8 cellular contexts compared by ENCODE assay signal in genomic region chrX:2928583-2929434, GRCh38. TPM values are rescaled to one million over a fixed set of nuclear protein-coding genes. Genes with fewer than 3 reads are reported as not detected.
DNase-seq lines count a peak whose midpoint lies in the region; ATAC-seq lines count a peak whose summit lies in the region.

Gene ARSD (minus strand): TSS chrX:2929339. CDS start chrX:2929275, 64 bp downstream.

- peaks cover 26% of the 10 kb centered on the region for H3K4me1 ChIP-seq in HUES6 (ENCODE audit: control insufficient read depth, insufficient read depth, low read length)

- H3K4me3 ChIP-seq in HUES6 (ENCODE audit: low read depth, low read length): peak within 1 kb of the TSS; percentile 76

- H3K36me3 ChIP-seq in HUES6 (ENCODE audit: control insufficient read depth, insufficient read depth, low read length): peaks cover 6% of the 10 kb centered on the region; the same call in 1 of the 2 replicates

- in situ Hi-C loops in Caki2 (cut with HindIII; ENCODE audit: low pct_unique_long_range_greater_than_20kb, low sequenced_read_pairs): no loop called here

- peak within 1 kb of the TSS; percentile 98 for H3K9ac ChIP-seq in HUES6 (ENCODE audit: low read length)

- H3K27me3 ChIP-seq in HUES6 (ENCODE audit: control insufficient read depth, insufficient read depth, low read length): no peaks in the 10 kb centered on the region

- peak within 1 kb of the TSS; percentile 100 for H3K27ac ChIP-seq in HUES6 (ENCODE audit: low read depth, low read length)
- H3K27ac ChIP-seq in cingulate gyrus (ENCODE audit: low read depth, low read length): peak within 1 kb of the TSS; percentile 75

- H3K9me3 ChIP-seq in HUES6 (ENCODE audit: control insufficient read depth, insufficient read depth, low read depth, low read length): no peaks in the 10 kb centered on the region

- peak; percentile 98 for ATAC-seq in GM21423 (IDR thresholded peaks at IDR 0.05; ENCODE audit: unreplicated experiment)
- ATAC-seq in HG02840 (IDR thresholded peaks at IDR 0.05; ENCODE audit: low FRiP score, unreplicated experiment): no peak

- peak; percentile 86 for DNase-seq in Caki2 (ENCODE audit: low read depth)
- DNase-seq in activated CD4-positive, alpha-beta T cell treated with anti-CD3 and anti-CD28 coated beads for 1 hour: peak; percentile 7
- DNase-seq in kidney tubule cell (ENCODE audit: low spot score): peak; percentile 96
- DNase-seq in stimulated activated CD4-positive, alpha-beta T cell treated with anti-CD3 and anti-CD28 coated beads, Interleukin-1b, Interleukin-23, amount 100 ng/mL, for 48 hours: peak; percentile 7

RNA-seq across cellular contexts. Expression of gene ARSD, which starts in this region (rescaled TPM):
- total RNA-seq in Caki2 (2014; rRNA removed; shearing (Covaris generic); ENCODE audit: low replicate concordance): 14.8 and 22.8 TPM in 2 replicates

Comparison
In these comparisons a context has a peak if more than half of its experiments do, and no peak if none do; other contexts are left out.
1. DNase-seq: peak in every context shown above with its lines; median percentile 96 in kidney tubule cell; 86 in Caki2; 7 in activated CD4-positive, alpha-beta T cell treated with anti-CD3 and anti-CD28 coated beads for 1 hour; 7 in stimulated activated CD4-positive, alpha-beta T cell treated with anti-CD3 and anti-CD28 coated beads, Interleukin-1b, Interleukin-23, amount 100 ng/mL, for 48 hours.